In the genomic region with DNA sequence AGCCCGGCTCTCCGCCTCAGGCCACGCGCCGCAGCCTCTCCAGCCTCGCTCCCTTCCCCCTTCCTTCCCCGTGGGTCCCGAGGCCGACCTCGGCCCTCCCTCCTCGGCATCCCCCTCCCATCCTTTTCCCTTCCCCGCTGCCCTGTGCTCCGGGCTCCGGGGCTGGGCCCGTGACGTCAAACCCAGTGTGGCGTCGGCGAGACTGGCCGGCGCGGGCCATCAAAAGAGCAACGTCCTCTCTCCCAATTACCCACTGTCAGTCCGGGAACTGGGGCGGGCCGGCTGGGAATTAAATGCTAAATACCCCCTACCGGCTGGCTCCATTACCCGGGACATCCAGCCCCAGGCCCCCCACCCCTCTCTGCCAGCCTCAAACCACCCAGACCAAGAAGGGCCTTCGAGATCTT, we compare ENCODE assay signal across 2 cellular contexts.
A peak's percentile ranks its signal among the peaks of the same experiment; 100 is the strongest.
TF ChIP-seq lines count a peak whose summit lies in the region.

No MANE protein-coding gene starts in this region.

TF ChIP-seq in PFSK-1, 5 proteins besides CTCF, POLR2A, EP300 and RAD21 (continued from another document):
- TF ChIP-seq REST (IDR thresholded peaks at IDR 0.05; ENCODE audit: insufficient read depth in 1 of 2, low read depth in 2 of 2, low read length in 2 of 2): 0 out of 4 replicates have a peak, but pooled peaks of 1 of the 2 experiments have one; percentile 12

TF ChIP-seq in H1, 55 proteins besides CTCF, POLR2A, EP300 and RAD21 (continued from another document):
- TF ChIP-seq SAP30 (IDR thresholded peaks at IDR 0.05; ENCODE audit: insufficient read depth, insufficient replicate concordance, low read length): no peak
- TF ChIP-seq SP1 (IDR thresholded peaks at IDR 0.05; ENCODE audit: low read depth, low read length): no peak
- no peak for TF ChIP-seq ASH2L (IDR thresholded peaks at IDR 0.05; ENCODE audit: low read length)
- peak; percentile 80 for TF ChIP-seq CREB1 (IDR thresholded peaks at IDR 0.05)
- TF ChIP-seq CTBP2 (IDR thresholded peaks at IDR 0.05; ENCODE audit: borderline replicate concordance, insufficient read depth, insufficient read length, low read length): peak; percentile 17
- TF ChIP-seq KDM1A (IDR thresholded peaks at IDR 0.05; ENCODE audit: borderline replicate concordance, low read length): no peak
- TF ChIP-seq TEAD4 (IDR thresholded peaks at IDR 0.05; ENCODE audit: low read depth, low read length): no peak
- TF ChIP-seq PHF8 (conservative IDR thresholded peaks at IDR 0.05; ENCODE audit: low read depth, low read length): no peak
- TF ChIP-seq RNF2 (IDR thresholded peaks at IDR 0.05; ENCODE audit: borderline replicate concordance, low read depth, low read length, missing control alignments, poor library complexity, severe bottlenecking): no peak
- no peak for TF ChIP-seq NRF1 (IDR thresholded peaks at IDR 0.05; ENCODE audit: low read depth, low read length)
- TF ChIP-seq SRF (IDR thresholded peaks at IDR 0.05; ENCODE audit: low read depth, low read length): no peak
- TF ChIP-seq, protein P1, sequence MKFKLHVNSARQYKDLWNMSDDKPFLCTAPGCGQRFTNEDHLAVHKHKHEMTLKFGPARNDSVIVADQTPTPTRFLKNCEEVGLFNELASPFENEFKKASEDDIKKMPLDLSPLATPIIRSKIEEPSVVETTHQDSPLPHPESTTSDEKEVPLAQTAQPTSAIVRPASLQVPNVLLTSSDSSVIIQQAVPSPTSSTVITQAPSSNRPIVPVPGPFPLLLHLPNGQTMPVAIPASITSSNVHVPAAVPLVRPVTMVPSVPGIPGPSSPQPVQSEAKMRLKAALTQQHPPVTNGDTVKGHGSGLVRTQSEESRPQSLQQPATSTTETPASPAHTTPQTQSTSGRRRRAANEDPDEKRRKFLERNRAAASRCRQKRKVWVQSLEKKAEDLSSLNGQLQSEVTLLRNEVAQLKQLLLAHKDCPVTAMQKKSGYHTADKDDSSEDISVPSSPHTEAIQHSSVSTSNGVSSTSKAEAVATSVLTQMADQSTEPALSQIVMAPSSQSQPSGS (IDR thresholded peaks at IDR 0.05; ENCODE audit: low read length): no peak
- no peak for TF ChIP-seq TBP (IDR thresholded peaks at IDR 0.05; ENCODE audit: low read depth, low read length)
- TF ChIP-seq RBBP5 (IDR thresholded peaks at IDR 0.05; ENCODE audit: borderline replicate concordance, low read depth, low read length): no peak
- TF ChIP-seq SIRT6 (IDR thresholded peaks at IDR 0.05; ENCODE audit: low read length): no peak
- TF ChIP-seq SIX5 (IDR thresholded peaks at IDR 0.05; ENCODE audit: low read depth, low read length): no peak
- TF ChIP-seq, protein P2, sequence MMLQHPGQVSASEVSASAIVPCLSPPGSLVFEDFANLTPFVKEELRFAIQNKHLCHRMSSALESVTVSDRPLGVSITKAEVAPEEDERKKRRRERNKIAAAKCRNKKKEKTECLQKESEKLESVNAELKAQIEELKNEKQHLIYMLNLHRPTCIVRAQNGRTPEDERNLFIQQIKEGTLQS (IDR thresholded peaks at IDR 0.05; ENCODE audit: insufficient read depth, low read depth, low read length): no peak
- TF ChIP-seq BRCA1 (IDR thresholded peaks at IDR 0.05; ENCODE audit: low read depth, low read length): no peak
- peak; percentile 60 for TF ChIP-seq KDM4A (IDR thresholded peaks at IDR 0.05; ENCODE audit: low read depth, low read length, severe bottlenecking)
- TF ChIP-seq, protein P3, sequence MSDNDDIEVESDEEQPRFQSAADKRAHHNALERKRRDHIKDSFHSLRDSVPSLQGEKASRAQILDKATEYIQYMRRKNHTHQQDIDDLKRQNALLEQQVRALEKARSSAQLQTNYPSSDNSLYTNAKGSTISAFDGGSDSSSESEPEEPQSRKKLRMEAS (IDR thresholded peaks at IDR 0.05): peak; percentile 37
- TF ChIP-seq, protein P4, sequence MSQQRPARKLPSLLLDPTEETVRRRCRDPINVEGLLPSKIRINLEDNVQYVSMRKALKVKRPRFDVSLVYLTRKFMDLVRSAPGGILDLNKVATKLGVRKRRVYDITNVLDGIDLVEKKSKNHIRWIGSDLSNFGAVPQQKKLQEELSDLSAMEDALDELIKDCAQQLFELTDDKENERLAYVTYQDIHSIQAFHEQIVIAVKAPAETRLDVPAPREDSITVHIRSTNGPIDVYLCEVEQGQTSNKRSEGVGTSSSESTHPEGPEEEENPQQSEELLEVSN (IDR thresholded peaks at IDR 0.05): no peak
- TF ChIP-seq SUZ12 (IDR thresholded peaks at IDR 0.05; ENCODE audit: low read length): peak; percentile 55
